Comparison of ENCODE assay signal across 9 cellular contexts in the genomic region with DNA sequence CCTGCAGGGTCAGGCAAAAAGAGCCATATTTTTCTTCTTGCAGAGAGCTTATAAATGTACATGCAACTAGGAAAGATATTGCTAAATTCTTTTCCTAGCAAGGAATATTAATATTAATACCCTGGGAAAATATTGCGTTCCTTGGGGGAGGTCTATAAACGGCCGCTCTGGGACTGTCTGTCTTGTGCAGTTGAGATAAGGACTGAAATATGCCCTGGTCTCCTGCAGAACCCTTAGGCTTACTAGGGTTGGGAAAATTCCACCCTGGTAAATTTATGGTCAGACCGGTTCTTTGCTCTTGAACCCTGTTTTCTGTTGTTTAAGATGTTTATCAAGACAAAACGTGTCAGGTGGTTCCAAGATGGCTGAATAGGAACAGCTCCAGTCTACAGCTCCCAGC.
"Had no signal": no experiment of that assay in that cellular context is flagged by ENCODE, and none has a peak within 500 bp of the region (broad histone marks: within the 10 kb centered on the region; RNA-seq: fewer than 3 reads in every experiment).

No MANE protein-coding gene starts in this region.

- DNase-seq: H9, HCEC 1CT, KG1 had no signal

- H3K4me2 ChIP-seq: GM23338 had no signal

- H2AFZ ChIP-seq: GM23338 had no signal

- H3K27ac Mint-ChIP-seq: GM23338, H9, IgD-negative memory B cell had no signal

- H3K4me3 Mint-ChIP-seq: GM23338, H9, IgD-negative memory B cell had no signal

- H3K27ac ChIP-seq: HL-60 had no signal

- ATAC-seq: GM23338, HepG2 had no signal

- H3K4me3 ChIP-seq: GM23338 had no signal

- FAIRE-seq: H1, H54, HepG2 had no signal
